Comparison of ENCODE assay signal across 1 cellular context in genomic region chr1:15749399-15750291, GRCh38.
TF ChIP-seq lines count a peak whose summit lies in the region.

No MANE protein-coding gene starts in this region.

TF ChIP-seq in A549, 52 proteins besides CTCF, POLR2A, EP300 and RAD21:
- TF ChIP-seq REST (IDR thresholded peaks at IDR 0.05) (no peak), HOXA7 (CRISPR knock-in tag; IDR thresholded peaks at IDR 0.05) (no peak), MAFK (IDR thresholded peaks at IDR 0.05; ENCODE audit: partially characterized antibody) (no peak), KDM1A (IDR thresholded peaks at IDR 0.05; ENCODE audit: low read depth) (no peak), FOSL2 (IDR thresholded peaks at IDR 0.05) (no peak), FOSL2 (CRISPR knock-in tag; IDR thresholded peaks at IDR 0.05) (no peak), PBX3 (IDR thresholded peaks at IDR 0.05) (no peak), MAX (IDR thresholded peaks at IDR 0.05) (no peak), HMGXB4 (CRISPR knock-in tag; IDR thresholded peaks at IDR 0.05; ENCODE audit: borderline replicate concordance) (no peak), RARB (CRISPR knock-in tag; IDR thresholded peaks at IDR 0.05) (no peak), CHD4 (IDR thresholded peaks at IDR 0.05; ENCODE audit: borderline replicate concordance) (no peak), ZSCAN20 (CRISPR knock-in tag; IDR thresholded peaks at IDR 0.05) (no peak), EHMT2 (IDR thresholded peaks at IDR 0.05; ENCODE audit: low read depth) (no peak), BCL3 (IDR thresholded peaks at IDR 0.05) (no peak), ELK1 (IDR thresholded peaks at IDR 0.05; ENCODE audit: low read depth, low read length) (no peak), ATOH8 (CRISPR knock-in tag; IDR thresholded peaks at IDR 0.05; ENCODE audit: low read depth) (no peak), TFCP2L1 (CRISPR knock-in tag; IDR thresholded peaks at IDR 0.05) (no peak), HEYL (CRISPR knock-in tag; IDR thresholded peaks at IDR 0.05) (no peak), HDAC2 (IDR thresholded peaks at IDR 0.05) (no peak), SMC3 (IDR thresholded peaks at IDR 0.05) (no peak), NR3C1 (IDR thresholded peaks at IDR 0.05) (no peak)
TF ChIP-seq in A549: peak in this region for 0.
